Comparison of ENCODE assay signal across 8 cellular contexts in genomic region chr1:19250629-19251304, GRCh38. TPM values are rescaled to one million over a fixed set of nuclear protein-coding genes. Genes with fewer than 3 reads are reported as not detected.
DNase-seq lines count a peak whose midpoint lies in the region; ATAC-seq and TF ChIP-seq lines count a peak whose summit lies in the region.

No MANE protein-coding gene starts in this region.

- DNase-seq in RPMI8226 = peak; percentile 24
- peak; percentile 58 to 65 for DNase-seq in erythroblast (lab: John Stamatoyannopoulos, UW)
- DNase-seq in psoas muscle = no peak
- no peak for DNase-seq in NOMO-1 treated with DMSO at 0.1 percent for 48 hours (lab: John Stamatoyannopoulos, UW; ENCODE audit: unreplicated experiment)
- DNase-seq in mucosa of gallbladder (ENCODE audit: low spot score) = no peak

- intact Hi-C loops in psoas muscle (cut with DNase I) = loop anchor here (5.0 to 10.0 kb wide), 2 partner anchors 62 to 404 kb away; partner anchors contain the start of genes AKR7A2 (in 1 of the 2) and SLC66A1 (in 1 of the 2)

- H3K36me3 ChIP-seq in psoas muscle (ENCODE audit: insufficient read depth in 1 of 2, low read depth in 1 of 2) = peaks cover 0 to 16% of the 10 kb centered on the region in 2 donors

- TF ChIP-seq POLR2A in erythroblast (IDR thresholded peaks at IDR 0.05; ENCODE audit: low read length) = no peak

- ATAC-seq in GM19035 (IDR thresholded peaks at IDR 0.05; ENCODE audit: unreplicated experiment) (peak; percentile 7), psoas muscle (no peak), GM21390 (IDR thresholded peaks at IDR 0.05; ENCODE audit: unreplicated experiment) (no peak), HG02759 (IDR thresholded peaks at IDR 0.05; ENCODE audit: unreplicated experiment) (no peak)

- 9 to 10% (median 10%) methylated on average over 14 of the region's 14 CpGs for WGBS in psoas muscle, 3 donors

- no peaks in the 10 kb centered on the region for H3K9me3 ChIP-seq in psoas muscle

- peak overlapping the region; percentile 93 for H3K4me3 ChIP-seq in psoas muscle

- H3K27me3 ChIP-seq in psoas muscle (ENCODE audit: insufficient read depth in 3 of 3, low read length in 2 of 3) = no peaks in the 10 kb centered on the region

- H3K27ac ChIP-seq in psoas muscle = peak overlapping the region; percentile 95

- H3K4me1 ChIP-seq in psoas muscle = peaks cover 21% of the 10 kb centered on the region

- no peak for TF ChIP-seq CTCF in psoas muscle (IDR thresholded peaks at IDR 0.05)

RNA-seq across cellular contexts. Expression of gene EMC1, which starts 0.6 kb away (rescaled TPM):
- total RNA-seq in psoas muscle (10 to 100 TPM; 31.1 to 38.5 (median 35.1) TPM), mucosa of gallbladder (38.8 TPM)
- 10 to 100 TPM; 12.7 to 29.4 (median 18.9) TPM for polyA plus RNA-seq in psoas muscle

RNA-seq across cellular contexts. Expression of gene MRTO4, which starts 0.8 kb away (rescaled TPM):
- total RNA-seq in psoas muscle (10 to 100 TPM; 19.9 to 35.8 (median 28.8) TPM), mucosa of gallbladder (14.2 TPM)
- 100 to 1,000 TPM in 1 of 3 donors, 10 to 100 TPM in 2; 43.0 to 103 (median 43.7) TPM for polyA plus RNA-seq in psoas muscle

RNA-seq across cellular contexts. Expression of gene AKR7A3, which starts 37.8 kb away (rescaled TPM):
- under 1 TPM in 3 of 4 donors, not detected in 1; 0.20 to 0.36 (median 0.34) TPM for total RNA-seq in psoas muscle
- under 1 TPM; 0.15 to 0.42 (median 0.34) TPM for polyA plus RNA-seq in psoas muscle
- total RNA-seq in mucosa of gallbladder = 390 TPM

RNA-seq across cellular contexts. Expression of gene UBR4, which starts 40.7 kb away (rescaled TPM):
- total RNA-seq in psoas muscle = 100 to 1,000 TPM; 109 to 185 (median 128) TPM
- 100 to 1,000 TPM in 2 of 3 donors, 10 to 100 TPM in 1; 89.9 to 134 (median 118) TPM for polyA plus RNA-seq in psoas muscle
- 167 TPM for total RNA-seq in mucosa of gallbladder

Comparison
In these comparisons a context has a peak if more than half of its experiments do, and no peak if none do; other contexts are left out.
1. DNase-seq: peak in RPMI8226 (single experiment) and erythroblast (2 of 2); none in psoas muscle (0 of 2), NOMO-1 treated with DMSO at 0.1 percent for 48 hours (single experiment) and mucosa of gallbladder (single experiment).
2. RNA of gene AKR7A3, which starts 37.8 kb away (total RNA-seq): 390 TPM in mucosa of gallbladder (single experiment); 0.20 to 0.36 TPM in psoas muscle; every median in the first group is over 100 times any median in the second.